Comparison of ENCODE assay signal across 19 cellular contexts in genomic region chr5:84290673-84291072, GRCh38.
"Had no signal": no experiment of that assay in that cellular context is flagged by ENCODE, and none has a peak within 500 bp of the region (broad histone marks: within the 10 kb centered on the region; RNA-seq: fewer than 3 reads in every experiment).

No MANE protein-coding gene starts in this region.

- H3K4me1 Mint-ChIP-seq: activated B cell treated with CpG ODN at 0.5 μM for 24 hours had no signal

- H3K36me3 Mint-ChIP-seq: activated naive CD4-positive, alpha-beta T cell treated with anti-CD3 and anti-CD28 coated beads, Interleukin-2, amount 50 U/mL, for 72 hours had no signal

- H3K4me3 ChIP-seq: colonic mucosa, lower lobe of right lung, sigmoid colon, transverse colon had no signal

- H3K27ac Mint-ChIP-seq: activated B cell treated with CpG ODN at 0.5 μM for 24 hours; activated CD4-positive, alpha-beta T cell treated with anti-CD3 and anti-CD28 coated beads, Interleukin-2, amount 10 ng/mL, durations not matched to agents 24 days and 14 days; activated CD8-positive, alpha-beta T cell treated with anti-CD3 and anti-CD28 coated beads, Interleukin-2, amount 10 ng/mL, durations not matched to agents 7 days and 5 days; activated naive CD4-positive, alpha-beta T cell treated with anti-CD3 and anti-CD28 coated beads, Interleukin-2, amount 50 U/mL, for 72 hours; activated T-cell treated with anti-CD3 and anti-CD28 coated beads, Interleukin-2, amount 50 U/mL, for 72 hours had no signal

- ATAC-seq: activated CD8-positive, alpha-beta T cell treated with anti-CD3 and anti-CD28 coated beads, Interleukin-2, amount 10 ng/mL, durations not matched to agents 7 days and 5 days; activated naive CD4-positive, alpha-beta T cell treated with anti-CD3 and anti-CD28 coated beads, Interleukin-2, amount 50 U/mL, for 72 hours; activated T-cell treated with anti-CD3 and anti-CD28 coated beads, Interleukin-2, amount 50 U/mL, for 72 hours had no signal

- H3K4me3 Mint-ChIP-seq: activated B cell treated with CpG ODN at 0.5 μM for 24 hours; activated CD4-positive, alpha-beta T cell treated with anti-CD3 and anti-CD28 coated beads, Interleukin-2, amount 10 ng/mL, durations not matched to agents 24 days and 14 days; activated CD8-positive, alpha-beta T cell treated with anti-CD3 and anti-CD28 coated beads, Interleukin-2, amount 10 ng/mL, durations not matched to agents 7 days and 5 days; activated T-cell treated with anti-CD3 and anti-CD28 coated beads, Interleukin-2, amount 50 U/mL, for 72 hours had no signal

- H3K9me3 ChIP-seq: colonic mucosa, lower lobe of right lung, sigmoid colon, transverse colon had no signal

- H3K9me3 Mint-ChIP-seq: activated B cell treated with CpG ODN at 0.5 μM for 24 hours; activated CD4-positive, alpha-beta T cell treated with anti-CD3 and anti-CD28 coated beads, Interleukin-2, amount 10 ng/mL, durations not matched to agents 24 days and 14 days had no signal

- H3K36me3 ChIP-seq: colonic mucosa, lower lobe of right lung, sigmoid colon, transverse colon had no signal

- H3K27me3 ChIP-seq: colonic mucosa, sigmoid colon, transverse colon had no signal

- DNase-seq: activated B cell treated with CpG ODN at 0.5 μM for 24 hours; activated CD4-positive, alpha-beta T cell treated with anti-CD3 and anti-CD28 coated beads, Interleukin-2, amount 10 ng/mL, durations not matched to agents 24 days and 14 days; activated CD8-positive, alpha-beta memory T cell treated with anti-CD3 and anti-CD28 coated beads, Interleukin-2, amount 50 U/mL, for 48 hours; activated CD8-positive, alpha-beta T cell treated with anti-CD3 and anti-CD28 coated beads, Interleukin-2, amount 10 ng/mL, durations not matched to agents 7 days and 5 days; activated gamma-delta T cell; activated T-cell treated with anti-CD3 and anti-CD28 coated beads, Interleukin-2, amount 50 U/mL, for 72 hours; amniotic stem cell; colonic mucosa; effector memory CD4-positive, alpha-beta T cell; foreskin fibroblast; glutamatergic neuron; lower lobe of right lung; midbrain; sigmoid colon; stimulated activated CD4-positive, alpha-beta T cell treated with anti-CD3 and anti-CD28 coated beads, Interleukin-1b, Interleukin-23, amount 100 ng/mL, for 48 hours; SW 1271; transverse colon had no signal

- H3K27ac ChIP-seq: colonic mucosa, lower lobe of right lung, parathyroid adenoma, sigmoid colon, transverse colon had no signal

- H3K4me1 ChIP-seq: colonic mucosa, lower lobe of right lung, parathyroid adenoma, transverse colon had no signal

- H3K27me3 Mint-ChIP-seq: activated B cell treated with CpG ODN at 0.5 μM for 24 hours; activated CD4-positive, alpha-beta T cell treated with anti-CD3 and anti-CD28 coated beads, Interleukin-2, amount 10 ng/mL, durations not matched to agents 24 days and 14 days had no signal
